ENCODE assay signal across 16 cellular contexts in genomic region chr7:4731803-4732202, GRCh38. TPM values are rescaled to one million over a fixed set of nuclear protein-coding genes. Genes with fewer than 3 reads are reported as not detected.
DNase-seq lines count a peak whose midpoint lies in the region; ATAC-seq and TF ChIP-seq lines count a peak whose summit lies in the region.
"Had no signal": no experiment of that assay in that cellular context is flagged by ENCODE, and none has a peak within 500 bp of the region (broad histone marks: within the 10 kb centered on the region; RNA-seq: fewer than 3 reads in every experiment).

No MANE protein-coding gene starts in this region.

- no peak overlapping the region for H3K4me3 Mint-ChIP-seq in activated naive CD8-positive, alpha-beta T cell treated with anti-CD3 and anti-CD28 coated beads, Interleukin-2, amount 50 U/mL, for 24 hours
- no peak overlapping the region for H3K4me3 Mint-ChIP-seq in activated naive CD8-positive, alpha-beta T cell treated with anti-CD3 and anti-CD28 coated beads for 36 hours
- H3K4me3 Mint-ChIP-seq in chondrocyte (ENCODE audit: unreplicated experiment) (no peak overlapping the region), progenitor cell of endocrine pancreas (ENCODE audit: low read depth) (no peak overlapping the region)
- peak overlapping the region in 8 of 10 donors; percentile 15 to 68 (median 50) for H3K4me3 Mint-ChIP-seq in naive thymus-derived CD8-positive, alpha-beta T cell
- H3K4me3 Mint-ChIP-seq: CD14-positive monocyte had no signal

- H3K27me3 Mint-ChIP-seq in activated naive CD8-positive, alpha-beta T cell treated with anti-CD3 and anti-CD28 coated beads, Interleukin-2, amount 50 U/mL, for 24 hours = no peaks in the 10 kb centered on the region
- H3K27me3 Mint-ChIP-seq in activated naive CD8-positive, alpha-beta T cell treated with anti-CD3 and anti-CD28 coated beads for 36 hours = no peaks in the 10 kb centered on the region
- H3K27me3 Mint-ChIP-seq in chondrocyte (ENCODE audit: low read depth) = no peaks in the 10 kb centered on the region
- no peaks in the 10 kb centered on the region for H3K27me3 Mint-ChIP-seq in naive thymus-derived CD8-positive, alpha-beta T cell
- H3K27me3 Mint-ChIP-seq in progenitor cell of endocrine pancreas = no peaks in the 10 kb centered on the region

- POLR2A ChIA-PET in naive thymus-derived CD8-positive, alpha-beta T cell (lab: Charles Lee) = interaction anchor here (0.7 to 1.2 kb wide), 2 partner anchors 14 to 90 kb away, joined by 3 read pairs; no protein-coding TSS in a partner anchor

- peaks cover 17% of the 10 kb centered on the region for H3K36me3 Mint-ChIP-seq in activated naive CD8-positive, alpha-beta T cell treated with anti-CD3 and anti-CD28 coated beads, Interleukin-2, amount 50 U/mL, for 24 hours (ENCODE audit: low read depth)
- peaks cover 30% of the 10 kb centered on the region for H3K36me3 Mint-ChIP-seq in activated naive CD8-positive, alpha-beta T cell treated with anti-CD3 and anti-CD28 coated beads for 36 hours
- H3K36me3 Mint-ChIP-seq in chondrocyte (ENCODE audit: low read depth) (peaks cover 12% of the 10 kb centered on the region), progenitor cell of endocrine pancreas (ENCODE audit: insufficient read depth) (peaks cover 8% of the 10 kb centered on the region)
- H3K36me3 Mint-ChIP-seq in naive thymus-derived CD8-positive, alpha-beta T cell = peaks cover 0 to 12% (median 0%) of the 10 kb centered on the region in 3 donors

- H3K9me3 Mint-ChIP-seq in activated naive CD8-positive, alpha-beta T cell treated with anti-CD3 and anti-CD28 coated beads, Interleukin-2, amount 50 U/mL, for 24 hours = no peaks in the 10 kb centered on the region
- no peaks in the 10 kb centered on the region for H3K9me3 Mint-ChIP-seq in activated naive CD8-positive, alpha-beta T cell treated with anti-CD3 and anti-CD28 coated beads for 36 hours
- H3K9me3 Mint-ChIP-seq in chondrocyte (ENCODE audit: low read depth) (no peaks in the 10 kb centered on the region), progenitor cell of endocrine pancreas (ENCODE audit: low read depth) (no peaks in the 10 kb centered on the region)
- no peaks in the 10 kb centered on the region for H3K9me3 Mint-ChIP-seq in naive thymus-derived CD8-positive, alpha-beta T cell

- no peak for ATAC-seq in activated naive CD8-positive, alpha-beta T cell treated with anti-CD3 and anti-CD28 coated beads, Interleukin-2, amount 50 U/mL, for 24 hours
- no peak for ATAC-seq in naive thymus-derived CD8-positive, alpha-beta T cell

- DNase-seq in activated naive CD8-positive, alpha-beta T cell treated with anti-CD3 and anti-CD28 coated beads, Interleukin-2, amount 50 U/mL, for 24 hours = no peak
- no peak for DNase-seq in activated naive CD8-positive, alpha-beta T cell treated with anti-CD3 and anti-CD28 coated beads for 36 hours
- DNase-seq in chondrocyte (ENCODE audit: low spot score) (no peak), progenitor cell of endocrine pancreas (ENCODE audit: low spot score, unreplicated experiment) (no peak), RKO (ENCODE audit: low spot score) (no peak), NCI-H2196 treated with DMSO at 0.1 percent for 48 hours (lab: John Stamatoyannopoulos, UW; ENCODE audit: unreplicated experiment) (no peak)
- DNase-seq in naive thymus-derived CD8-positive, alpha-beta T cell = no peak
- DNase-seq: DMS79, Kasumi-1, NCI-H1694, NCI-H2081, NCI-H2171, NCI-H524 treated with DMSO at 0.1 percent for 48 hours, OCI-M1, Right ventricle myocardium superior had no signal

- TF ChIP-seq CTCF in chondrocyte (IDR thresholded peaks at IDR 0.05) (no peak), progenitor cell of endocrine pancreas (IDR thresholded peaks at IDR 0.05; ENCODE audit: unreplicated experiment) (no peak)

- peak overlapping the region; percentile 15 for H3K27ac Mint-ChIP-seq in activated naive CD8-positive, alpha-beta T cell treated with anti-CD3 and anti-CD28 coated beads, Interleukin-2, amount 50 U/mL, for 24 hours
- no peak overlapping the region for H3K27ac Mint-ChIP-seq in activated naive CD8-positive, alpha-beta T cell treated with anti-CD3 and anti-CD28 coated beads for 36 hours
- H3K27ac Mint-ChIP-seq in chondrocyte (ENCODE audit: unreplicated experiment) (peak overlapping the region; percentile 53), progenitor cell of endocrine pancreas (no peak overlapping the region)
- H3K27ac Mint-ChIP-seq in naive thymus-derived CD8-positive, alpha-beta T cell = peak overlapping the region in 9 of 10 donors; percentile 47 to 94 (median 81)

- peaks cover 60% of the 10 kb centered on the region for H3K4me1 Mint-ChIP-seq in activated naive CD8-positive, alpha-beta T cell treated with anti-CD3 and anti-CD28 coated beads, Interleukin-2, amount 50 U/mL, for 24 hours
- peaks cover 61% of the 10 kb centered on the region for H3K4me1 Mint-ChIP-seq in activated naive CD8-positive, alpha-beta T cell treated with anti-CD3 and anti-CD28 coated beads for 36 hours
- H3K4me1 Mint-ChIP-seq in chondrocyte (ENCODE audit: low read depth) (peaks cover 53% of the 10 kb centered on the region), progenitor cell of endocrine pancreas (ENCODE audit: low read depth) (peaks cover 14% of the 10 kb centered on the region)
- H3K4me1 Mint-ChIP-seq in naive thymus-derived CD8-positive, alpha-beta T cell = peaks cover 21 to 88% (median 67%) of the 10 kb centered on the region in 4 donors

RNA-seq across cellular contexts. Expression of gene AP5Z1, which starts 43.6 kb away (rescaled TPM):
- 10 to 100 TPM; 43.1 to 47.1 TPM for total RNA-seq in activated naive CD8-positive, alpha-beta T cell treated with anti-CD3 and anti-CD28 coated beads for 36 hours
- 35.7 to 61.2 TPM (median 59.7 TPM) in 3 replicates for total RNA-seq in chondrocyte
- total RNA-seq in naive thymus-derived CD8-positive, alpha-beta T cell = 100 to 1,000 TPM; 109 to 111 TPM
- polyA plus RNA-seq in naive thymus-derived CD8-positive, alpha-beta T cell = 10 to 100 TPM; 25.2 to 44.1 (median 34.1) TPM
- 41.0 and 42.8 TPM in 2 replicates for total RNA-seq in progenitor cell of endocrine pancreas

RNA-seq across cellular contexts. Expression of gene FOXK1, which starts 49.7 kb away (rescaled TPM):
- total RNA-seq in activated naive CD8-positive, alpha-beta T cell treated with anti-CD3 and anti-CD28 coated beads for 36 hours = 10 to 100 TPM; 38.1 to 38.2 TPM
- 53.3 to 78.3 TPM (median 77.9 TPM) in 3 replicates for total RNA-seq in chondrocyte
- 10 to 100 TPM; 71.5 to 78.5 TPM for total RNA-seq in naive thymus-derived CD8-positive, alpha-beta T cell
- polyA plus RNA-seq in naive thymus-derived CD8-positive, alpha-beta T cell = 1 to 10 TPM; 2.3 to 5.6 (median 3.6) TPM
- total RNA-seq in progenitor cell of endocrine pancreas = 47.6 and 47.8 TPM in 2 replicates

Comparison
In these comparisons a context has a peak if more than half of its experiments do, and no peak if none do; other contexts are left out.
1. H3K27ac Mint-ChIP-seq: peak in activated naive CD8-positive, alpha-beta T cell treated with anti-CD3 and anti-CD28 coated beads, Interleukin-2, amount 50 U/mL, for 24 hours (single experiment), chondrocyte (single experiment) and naive thymus-derived CD8-positive, alpha-beta T cell (9 of 10); none in activated naive CD8-positive, alpha-beta T cell treated with anti-CD3 and anti-CD28 coated beads for 36 hours (single experiment) and progenitor cell of endocrine pancreas (single experiment).
2. H3K4me3 Mint-ChIP-seq: peak in naive thymus-derived CD8-positive, alpha-beta T cell (8 of 10); none in activated naive CD8-positive, alpha-beta T cell treated with anti-CD3 and anti-CD28 coated beads, Interleukin-2, amount 50 U/mL, for 24 hours (single experiment), activated naive CD8-positive, alpha-beta T cell treated with anti-CD3 and anti-CD28 coated beads for 36 hours (single experiment), chondrocyte (single experiment) and progenitor cell of endocrine pancreas (single experiment).